Comparison of ENCODE assay signal across 19 cellular contexts in the genomic region with DNA sequence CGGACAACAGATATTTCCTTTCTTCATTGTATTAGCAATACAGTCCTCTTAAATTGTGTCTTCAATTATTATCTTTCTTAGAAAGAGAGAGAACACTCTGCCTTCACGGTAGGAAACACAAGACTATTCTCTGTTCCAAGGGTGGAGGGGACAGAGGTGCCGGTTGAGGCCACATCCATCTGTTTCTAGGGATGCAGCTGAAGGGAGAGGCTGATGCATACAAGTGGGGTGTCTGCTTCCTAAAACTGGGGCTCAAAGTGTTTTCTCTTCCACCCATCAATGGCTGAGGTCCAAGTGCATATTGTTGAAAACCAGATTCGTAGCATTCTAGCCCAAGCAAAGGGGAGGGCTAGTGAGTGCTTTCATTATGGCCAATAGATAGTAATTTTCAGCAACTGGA. TPM values are rescaled to one million over a fixed set of nuclear protein-coding genes. Genes with fewer than 3 reads are reported as not detected.
"Had no signal": no experiment of that assay in that cellular context is flagged by ENCODE, and none has a peak within 500 bp of the region (broad histone marks: within the 10 kb centered on the region; RNA-seq: fewer than 3 reads in every experiment).

No MANE protein-coding gene starts in this region.

- H3K9me3 Mint-ChIP-seq: activated CD4-positive, alpha-beta memory T cell treated with anti-CD3 and anti-CD28 coated beads for 36 hours; activated naive CD4-positive, alpha-beta T cell treated with anti-CD3 and anti-CD28 coated beads, Interleukin-2, amount 50 U/mL, for 24 hours; activated T-cell treated with anti-CD3 and anti-CD28 coated beads, Interleukin-2, amount 50 U/mL, for 4 hours; natural killer cell; stimulated activated naive B cell treated with anti-CD40 and anti-IgM and Interleukin-4, amounts not matched to agents 10 μg/mL and 1 μg/mL and 100 μg/mL, for 72 hours had no signal

- DNase-seq: activated CD4-positive, alpha-beta memory T cell treated with anti-CD3 and anti-CD28 coated beads for 36 hours; activated CD4-positive, alpha-beta T cell treated with anti-CD3 and anti-CD28 coated beads for 36 hours; activated effector memory CD4-positive, alpha-beta T cell treated with Interleukin-2 at 50 U/mL for 16 hours; activated T-cell treated with anti-CD3 and anti-CD28 coated beads, Interleukin-2, amount 50 U/mL, for 4 hours; caudate nucleus; colonic mucosa; gastrocnemius medialis; left colon; mesendoderm; natural killer cell; posterior cingulate gyrus; stimulated activated CD4-positive, alpha-beta T cell treated with anti-CD3 and anti-CD28 coated beads, Interleukin-15, amount 100 ng/mL, for 24 hours; stimulated activated CD4-positive, alpha-beta T cell treated with anti-CD3 and anti-CD28 coated beads, Interleukin-4, amount 100 ng/mL, for 1 hour; stimulated activated naive B cell treated with anti-CD40 and anti-IgM and Interleukin-4, amounts not matched to agents 10 μg/mL and 1 μg/mL and 100 μg/mL, for 72 hours; T-helper 1 cell; WERI-Rb-1 had no signal

- H3K36me3 Mint-ChIP-seq: activated CD4-positive, alpha-beta memory T cell treated with anti-CD3 and anti-CD28 coated beads for 36 hours; activated naive CD4-positive, alpha-beta T cell treated with anti-CD3 and anti-CD28 coated beads, Interleukin-2, amount 50 U/mL, for 24 hours; natural killer cell; stimulated activated naive B cell treated with anti-CD40 and anti-IgM and Interleukin-4, amounts not matched to agents 10 μg/mL and 1 μg/mL and 100 μg/mL, for 72 hours had no signal

- ATAC-seq: activated CD4-positive, alpha-beta T cell treated with anti-CD3 and anti-CD28 coated beads for 36 hours; activated T-cell treated with anti-CD3 and anti-CD28 coated beads, Interleukin-2, amount 50 U/mL, for 4 hours; gastrocnemius medialis; left colon; natural killer cell; SK-N-SH treated with all-trans-retinoic acid at 6 μM for 48 hours; stimulated activated naive B cell treated with anti-CD40 and anti-IgM and Interleukin-4, amounts not matched to agents 10 μg/mL and 1 μg/mL and 100 μg/mL, for 72 hours had no signal

- H3K4me3 ChIP-seq: colonic mucosa, gastrocnemius medialis, tibial nerve had no signal

- H3K4me3 Mint-ChIP-seq: activated CD4-positive, alpha-beta memory T cell treated with anti-CD3 and anti-CD28 coated beads for 36 hours; activated CD4-positive, alpha-beta T cell treated with anti-CD3 and anti-CD28 coated beads for 36 hours; activated naive CD4-positive, alpha-beta T cell treated with anti-CD3 and anti-CD28 coated beads, Interleukin-2, amount 50 U/mL, for 24 hours; activated T-cell treated with anti-CD3 and anti-CD28 coated beads, Interleukin-2, amount 50 U/mL, for 4 hours; natural killer cell; stimulated activated naive B cell treated with anti-CD40 and anti-IgM and Interleukin-4, amounts not matched to agents 10 μg/mL and 1 μg/mL and 100 μg/mL, for 72 hours had no signal

- H3K4me1 Mint-ChIP-seq: activated CD4-positive, alpha-beta T cell treated with anti-CD3 and anti-CD28 coated beads for 36 hours; activated naive CD4-positive, alpha-beta T cell treated with anti-CD3 and anti-CD28 coated beads, Interleukin-2, amount 50 U/mL, for 24 hours; natural killer cell had no signal

- H3K27ac Mint-ChIP-seq: activated CD4-positive, alpha-beta memory T cell treated with anti-CD3 and anti-CD28 coated beads for 36 hours; activated CD4-positive, alpha-beta T cell treated with anti-CD3 and anti-CD28 coated beads for 36 hours; activated naive CD4-positive, alpha-beta T cell treated with anti-CD3 and anti-CD28 coated beads, Interleukin-2, amount 50 U/mL, for 24 hours; natural killer cell; stimulated activated naive B cell treated with anti-CD40 and anti-IgM and Interleukin-4, amounts not matched to agents 10 μg/mL and 1 μg/mL and 100 μg/mL, for 72 hours had no signal

RNA-seq across cellular contexts. Expression of a gene that starts 9.5 kb away (rescaled TPM):
- total RNA-seq: activated CD4-positive, alpha-beta memory T cell treated with anti-CD3 and anti-CD28 coated beads for 36 hours; activated CD4-positive, alpha-beta T cell treated with anti-CD3 and anti-CD28 coated beads for 36 hours; natural killer cell; tibial nerve had no signal
